Comparison of ENCODE assay signal across 2 cellular contexts in the genomic region with DNA sequence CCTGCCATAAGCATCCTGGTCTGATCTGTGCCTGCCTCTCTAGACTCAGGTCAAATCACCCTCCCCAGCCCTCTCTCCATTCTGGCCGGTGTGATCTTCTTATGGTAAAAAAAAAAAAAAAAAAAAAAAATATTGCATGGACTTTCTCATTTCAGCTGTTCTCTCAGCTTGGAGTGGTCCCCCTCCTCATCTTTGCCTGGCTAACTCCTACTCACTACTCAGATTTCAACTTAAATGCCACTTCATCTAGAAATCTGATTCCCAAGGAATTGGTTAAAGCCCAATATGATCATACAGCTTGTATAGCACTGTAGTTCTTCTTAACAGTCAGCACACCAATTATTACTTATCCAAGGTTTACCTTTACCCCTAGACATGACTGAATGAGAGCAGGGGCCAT.
TF ChIP-seq lines count a peak whose summit lies in the region.

No MANE protein-coding gene starts in this region.

TF ChIP-seq in SK-N-SH treated with all-trans-retinoic acid at 6 μM for 48 hours, 23 proteins besides CTCF, POLR2A, EP300 and RAD21 (continued from another document):
- no peak for TF ChIP-seq POU6F1 (CRISPR knock-in tag; IDR thresholded peaks at IDR 0.05; ENCODE audit: borderline replicate concordance, low read depth)
- TF ChIP-seq OSR1 (CRISPR knock-in tag; IDR thresholded peaks at IDR 0.05): no peak
- TF ChIP-seq TCF4 (CRISPR knock-in tag; IDR thresholded peaks at IDR 0.05; ENCODE audit: borderline replicate concordance): no peak
TF ChIP-seq in SK-N-SH treated with all-trans-retinoic acid at 6 μM for 48 hours: peak in this region for 0.

TF ChIP-seq in GM23338, 12 proteins besides CTCF, POLR2A, EP300 and RAD21 (continued from another document):
- TF ChIP-seq, protein P1, sequence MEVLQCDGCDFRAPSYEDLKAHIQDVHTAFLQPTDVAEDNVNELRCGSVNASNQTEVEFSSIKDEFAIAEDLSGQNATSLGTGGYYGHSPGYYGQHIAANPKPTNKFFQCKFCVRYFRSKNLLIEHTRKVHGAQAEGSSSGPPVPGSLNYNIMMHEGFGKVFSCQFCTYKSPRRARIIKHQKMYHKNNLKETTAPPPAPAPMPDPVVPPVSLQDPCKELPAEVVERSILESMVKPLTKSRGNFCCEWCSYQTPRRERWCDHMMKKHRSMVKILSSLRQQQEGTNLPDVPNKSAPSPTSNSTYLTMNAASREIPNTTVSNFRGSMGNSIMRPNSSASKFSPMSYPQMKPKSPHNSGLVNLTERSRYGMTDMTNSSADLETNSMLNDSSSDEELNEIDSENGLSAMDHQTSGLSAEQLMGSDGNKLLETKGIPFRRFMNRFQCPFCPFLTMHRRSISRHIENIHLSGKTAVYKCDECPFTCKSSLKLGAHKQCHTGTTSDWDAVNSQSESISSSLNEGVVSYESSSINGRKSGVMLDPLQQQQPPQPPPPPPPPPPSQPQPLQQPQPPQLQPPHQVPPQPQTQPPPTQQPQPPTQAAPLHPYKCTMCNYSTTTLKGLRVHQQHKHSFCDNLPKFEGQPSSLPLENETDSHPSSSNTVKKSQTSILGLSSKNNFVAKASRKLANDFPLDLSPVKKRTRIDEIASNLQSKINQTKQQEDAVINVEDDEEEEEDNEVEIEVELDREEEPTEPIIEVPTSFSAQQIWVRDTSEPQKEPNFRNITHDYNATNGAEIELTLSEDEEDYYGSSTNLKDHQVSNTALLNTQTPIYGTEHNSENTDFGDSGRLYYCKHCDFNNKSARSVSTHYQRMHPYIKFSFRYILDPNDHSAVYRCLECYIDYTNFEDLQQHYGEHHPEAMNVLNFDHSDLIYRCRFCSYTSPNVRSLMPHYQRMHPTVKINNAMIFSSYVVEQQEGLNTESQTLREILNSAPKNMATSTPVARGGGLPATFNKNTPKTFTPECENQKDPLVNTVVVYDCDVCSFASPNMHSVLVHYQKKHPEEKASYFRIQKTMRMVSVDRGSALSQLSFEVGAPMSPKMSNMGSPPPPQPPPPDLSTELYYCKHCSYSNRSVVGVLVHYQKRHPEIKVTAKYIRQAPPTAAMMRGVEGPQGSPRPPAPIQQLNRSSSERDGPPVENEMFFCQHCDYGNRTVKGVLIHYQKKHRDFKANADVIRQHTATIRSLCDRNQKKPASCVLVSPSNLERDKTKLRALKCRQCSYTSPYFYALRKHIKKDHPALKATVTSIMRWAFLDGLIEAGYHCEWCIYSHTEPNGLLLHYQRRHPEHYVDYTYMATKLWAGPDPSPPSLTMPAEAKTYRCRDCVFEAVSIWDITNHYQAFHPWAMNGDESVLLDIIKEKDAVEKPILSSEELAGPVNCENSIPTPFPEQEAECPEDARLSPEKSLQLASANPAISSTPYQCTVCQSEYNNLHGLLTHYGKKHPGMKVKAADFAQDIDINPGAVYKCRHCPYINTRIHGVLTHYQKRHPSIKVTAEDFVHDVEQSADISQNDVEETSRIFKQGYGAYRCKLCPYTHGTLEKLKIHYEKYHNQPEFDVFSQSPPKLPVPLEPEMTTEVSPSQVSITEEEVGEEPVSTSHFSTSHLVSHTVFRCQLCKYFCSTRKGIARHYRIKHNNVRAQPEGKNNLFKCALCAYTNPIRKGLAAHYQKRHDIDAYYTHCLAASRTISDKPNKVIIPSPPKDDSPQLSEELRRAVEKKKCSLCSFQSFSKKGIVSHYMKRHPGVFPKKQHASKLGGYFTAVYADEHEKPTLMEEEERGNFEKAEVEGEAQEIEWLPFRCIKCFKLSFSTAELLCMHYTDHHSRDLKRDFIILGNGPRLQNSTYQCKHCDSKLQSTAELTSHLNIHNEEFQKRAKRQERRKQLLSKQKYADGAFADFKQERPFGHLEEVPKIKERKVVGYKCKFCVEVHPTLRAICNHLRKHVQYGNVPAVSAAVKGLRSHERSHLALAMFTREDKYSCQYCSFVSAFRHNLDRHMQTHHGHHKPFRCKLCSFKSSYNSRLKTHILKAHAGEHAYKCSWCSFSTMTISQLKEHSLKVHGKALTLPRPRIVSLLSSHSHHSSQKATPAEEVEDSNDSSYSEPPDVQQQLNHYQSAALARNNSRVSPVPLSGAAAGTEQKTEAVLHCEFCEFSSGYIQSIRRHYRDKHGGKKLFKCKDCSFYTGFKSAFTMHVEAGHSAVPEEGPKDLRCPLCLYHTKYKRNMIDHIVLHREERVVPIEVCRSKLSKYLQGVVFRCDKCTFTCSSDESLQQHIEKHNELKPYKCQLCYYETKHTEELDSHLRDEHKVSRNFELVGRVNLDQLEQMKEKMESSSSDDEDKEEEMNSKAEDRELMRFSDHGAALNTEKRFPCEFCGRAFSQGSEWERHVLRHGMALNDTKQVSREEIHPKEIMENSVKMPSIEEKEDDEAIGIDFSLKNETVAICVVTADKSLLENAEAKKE (CRISPR knock-in tag; IDR thresholded peaks at IDR 0.05): no peak
- no peak for TF ChIP-seq STAT1 (IDR thresholded peaks at IDR 0.05; ENCODE audit: unreplicated experiment)
